31 cellular contexts compared by ENCODE assay signal in the genomic region with DNA sequence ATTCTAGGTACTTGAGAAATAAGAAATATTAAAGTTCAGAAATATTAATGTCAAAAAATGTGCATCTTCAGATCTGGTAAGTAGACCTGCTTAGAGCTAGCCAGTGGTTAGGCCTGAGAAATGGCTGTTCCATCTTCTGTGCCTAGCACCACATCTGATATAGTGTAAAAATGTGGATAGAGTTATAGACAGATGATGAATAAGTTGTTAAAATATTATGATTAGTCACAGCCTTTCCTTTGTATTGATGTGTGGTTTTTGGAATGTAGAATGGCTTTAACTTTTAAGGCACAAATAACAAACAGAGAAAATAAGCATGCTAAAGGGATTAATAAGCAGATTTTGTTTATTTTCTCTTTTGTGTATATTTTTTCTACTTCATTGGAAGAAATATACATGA.
DNase-seq lines count a peak whose midpoint lies in the region; ATAC-seq and TF ChIP-seq lines count a peak whose summit lies in the region.
"Had no signal": no experiment of that assay in that cellular context is flagged by ENCODE, and none has a peak within 500 bp of the region (broad histone marks: within the 10 kb centered on the region; RNA-seq: fewer than 3 reads in every experiment).

No MANE protein-coding gene starts in this region.

- DNase-seq in AG20443 (ENCODE audit: low spot score), result peak; percentile 26
- DNase-seq in HS-5 (ENCODE audit: low read depth), result peak; percentile 14
- DNase-seq in brain microvascular endothelial cell, result peak; percentile 18
- peak; percentile 12 to 34 for DNase-seq in foreskin keratinocyte
- no peak for DNase-seq in NCI-H2081 treated with DMSO at 0.1 percent for 48 hours (lab: John Stamatoyannopoulos, UW)
- DNase-seq in OCI-M1 (lab: John Stamatoyannopoulos, UW), result no peak
- DNase-seq in stimulated activated CD4-positive, alpha-beta T cell treated with anti-CD3 and anti-CD28 coated beads, Interleukin-15, amount 100 ng/mL, for 24 hours, result no peak
- no peak for DNase-seq in NCI-H1092 treated with DMSO at 0.1 percent for 48 hours (lab: John Stamatoyannopoulos, UW)
- DNase-seq: ACHN; activated CD4-positive, alpha-beta T cell treated with anti-CD3 and anti-CD28 coated beads for 4 hours; activated CD8-positive, alpha-beta T cell treated with anti-CD3 and anti-CD28 coated beads, Interleukin-2, amount 10 ng/mL, durations not matched to agents 7 days and 5 days; activated naive CD4-positive, alpha-beta T cell treated with anti-CD3 and anti-CD28 coated beads, Interleukin-2, amount 50 U/mL, for 16 hours; amygdala; DMS 273 treated with DMSO at 0.1 percent for 48 hours; effector CD4-positive, alpha-beta T cell; head of caudate nucleus; kidney; MM.1S; NCI-H1417 treated with DMSO at 0.1 percent for 48 hours; NCI-H2081; NCI-H774; sigmoid colon; T-cell; trophoblast cell; WERI-Rb-1 had no signal

- TF ChIP-seq CTCF in brain microvascular endothelial cell (IDR thresholded peaks at IDR 0.05; ENCODE audit: low read depth, low read length, missing control alignments) (no peak), foreskin keratinocyte (conservative IDR thresholded peaks at IDR 0.05) (no peak)

- ATAC-seq in foreskin keratinocyte, result peak; percentile 89
- ATAC-seq: activated CD8-positive, alpha-beta T cell treated with anti-CD3 and anti-CD28 coated beads, Interleukin-2, amount 10 ng/mL, durations not matched to agents 7 days and 5 days; activated T-helper 17 cell treated with anti-CD3 and anti-CD28 coated beads, Interleukin-2, amount 50 U/mL, for 72 hours; stimulated activated effector memory CD8-positive, alpha-beta T cell treated with anti-CD3 and anti-CD28 coated beads, Interleukin-12 subunit alpha, Interleukin-12 subunit beta, amount 100 ng/mL, for 72 hours; T-cell had no signal

- H3K4me3 ChIP-seq in brain microvascular endothelial cell (ENCODE audit: low read depth, low read length), result no peak overlapping the region
- H3K4me3 ChIP-seq: BLaER1, cardiac muscle cell, sigmoid colon, SJSA1 had no signal

- H3K27ac ChIP-seq in brain microvascular endothelial cell (no peak overlapping the region), foreskin keratinocyte (no peak overlapping the region)
- H3K27ac ChIP-seq: BLaER1, cardiac muscle cell, epithelial cell of prostate, sigmoid colon, SJSA1, WERI-Rb-1 had no signal

- no peaks in the 10 kb centered on the region for H3K4me1 ChIP-seq in foreskin keratinocyte
- H3K4me1 ChIP-seq: BLaER1, sigmoid colon had no signal

- in situ Hi-C loops in brain microvascular endothelial cell (cut with HindIII; ENCODE audit: low pct_ligation_motif_present, low sequenced_read_pairs), result no loop called here

- H3K27me3 ChIP-seq in brain microvascular endothelial cell (replicated peaks), result no peaks in the 10 kb centered on the region
- H3K27me3 ChIP-seq in foreskin keratinocyte, result no peaks in the 10 kb centered on the region
- H3K27me3 ChIP-seq: BLaER1, cardiac muscle cell, sigmoid colon, SJSA1 had no signal

- no peaks in the 10 kb centered on the region for H3K36me3 ChIP-seq in brain microvascular endothelial cell (replicated peaks)

Comparison
In these comparisons a context has a peak if more than half of its experiments do, and no peak if none do; other contexts are left out.
1. DNase-seq: peak in AG20443 (single experiment), HS-5 (single experiment), brain microvascular endothelial cell (single experiment) and foreskin keratinocyte (2 of 2); none in NCI-H2081 treated with DMSO at 0.1 percent for 48 hours (single experiment), OCI-M1 (single experiment), stimulated activated CD4-positive, alpha-beta T cell treated with anti-CD3 and anti-CD28 coated beads, Interleukin-15, amount 100 ng/mL, for 24 hours (single experiment) and NCI-H1092 treated with DMSO at 0.1 percent for 48 hours (single experiment).